In the genomic region with DNA sequence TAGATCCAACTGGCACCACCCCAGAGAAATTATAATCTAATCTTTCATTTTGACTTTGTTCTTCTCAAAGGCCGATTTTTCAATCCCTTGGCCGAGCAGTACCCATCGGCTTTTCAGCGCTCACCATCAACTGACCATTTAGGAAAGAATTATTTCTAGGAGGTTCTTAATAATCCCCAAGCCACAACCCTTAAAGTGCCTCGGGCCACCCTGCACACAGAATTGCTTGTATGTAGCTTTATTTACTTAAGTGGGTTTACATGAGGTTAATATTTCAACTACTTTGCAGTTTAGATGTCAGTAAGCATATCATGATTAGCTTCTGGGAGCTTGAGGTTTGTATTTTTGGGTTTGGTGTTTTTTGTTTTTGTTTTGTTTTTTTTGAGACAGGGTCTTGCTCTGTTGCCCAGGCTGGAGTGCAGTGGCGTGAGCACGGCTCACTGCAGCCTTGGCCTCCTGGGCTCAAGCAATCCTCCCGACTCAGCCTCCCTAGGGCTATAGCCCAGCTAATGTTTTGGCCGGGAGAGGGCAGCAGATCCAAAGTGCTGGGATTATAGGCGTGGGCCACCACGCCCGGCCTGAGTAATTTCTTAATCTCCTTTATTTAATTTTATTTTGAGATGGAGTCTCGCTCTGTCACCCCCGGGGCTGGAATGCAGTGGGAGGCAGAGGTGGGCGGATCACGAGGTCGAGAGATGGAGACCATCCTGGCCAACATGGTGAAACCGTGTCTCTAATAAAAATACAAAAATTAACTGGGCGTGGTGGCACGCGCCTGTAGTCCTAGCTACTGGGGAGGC, we compare ENCODE assay signal across 1 cellular context.
A peak's percentile ranks its signal among the peaks of the same experiment; 100 is the strongest.
TF ChIP-seq lines count a peak whose summit lies in the region.

No MANE protein-coding gene starts in this region.

TF ChIP-seq in HepG2, 621 proteins besides CTCF, POLR2A, EP300 and RAD21 (continued from another document and continues in another):
- TF ChIP-seq, protein P1, sequence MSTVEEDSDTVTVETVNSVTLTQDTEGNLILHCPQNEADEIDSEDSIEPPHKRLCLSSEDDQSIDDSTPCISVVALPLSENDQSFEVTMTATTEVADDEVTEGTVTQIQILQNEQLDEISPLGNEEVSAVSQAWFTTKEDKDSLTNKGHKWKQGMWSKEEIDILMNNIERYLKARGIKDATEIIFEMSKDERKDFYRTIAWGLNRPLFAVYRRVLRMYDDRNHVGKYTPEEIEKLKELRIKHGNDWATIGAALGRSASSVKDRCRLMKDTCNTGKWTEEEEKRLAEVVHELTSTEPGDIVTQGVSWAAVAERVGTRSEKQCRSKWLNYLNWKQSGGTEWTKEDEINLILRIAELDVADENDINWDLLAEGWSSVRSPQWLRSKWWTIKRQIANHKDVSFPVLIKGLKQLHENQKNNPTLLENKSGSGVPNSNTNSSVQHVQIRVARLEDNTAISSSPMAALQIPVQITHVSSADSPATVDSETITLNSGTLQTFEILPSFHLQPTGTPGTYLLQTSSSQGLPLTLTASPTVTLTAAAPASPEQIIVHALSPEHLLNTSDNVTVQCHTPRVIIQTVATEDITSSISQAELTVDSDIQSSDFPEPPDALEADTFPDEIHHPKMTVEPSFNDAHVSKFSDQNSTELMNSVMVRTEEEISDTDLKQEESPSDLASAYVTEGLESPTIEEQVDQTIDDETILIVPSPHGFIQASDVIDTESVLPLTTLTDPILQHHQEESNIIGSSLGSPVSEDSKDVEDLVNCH (CRISPR knock-in tag; IDR thresholded peaks at IDR 0.05) = no peak
- TF ChIP-seq NFATC3 (CRISPR knock-in tag; IDR thresholded peaks at IDR 0.05) (no peak), ZNF574 (CRISPR knock-in tag; IDR thresholded peaks at IDR 0.05) (peak; percentile 41; the same call in 1 of the 2 replicates), ZNF775 (CRISPR knock-in tag; IDR thresholded peaks at IDR 0.05; ENCODE audit: borderline replicate concordance) (no peak), ZNF674 (CRISPR knock-in tag; IDR thresholded peaks at IDR 0.05; ENCODE audit: low read depth) (no peak), TOE1 (CRISPR knock-in tag; IDR thresholded peaks at IDR 0.05) (no peak), ZMAT3 (CRISPR knock-in tag; conservative IDR thresholded peaks at IDR 0.05) (no peak), PHF5A (CRISPR knock-in tag; IDR thresholded peaks at IDR 0.05; ENCODE audit: low read depth, unreplicated experiment) (no peak), ZNF276 (CRISPR knock-in tag; IDR thresholded peaks at IDR 0.05; ENCODE audit: low read depth) (no peak), ZNF850 (CRISPR knock-in tag; conservative IDR thresholded peaks at IDR 0.05) (no peak), PPARG (CRISPR knock-in tag; conservative IDR thresholded peaks at IDR 0.05) (no peak), KMT2A (CRISPR knock-in tag; IDR thresholded peaks at IDR 0.05) (peak; percentile 14; the same call in 1 of the 2 replicates), SSRP1 (CRISPR knock-in tag; IDR thresholded peaks at IDR 0.05) (no peak), CHD4 (IDR thresholded peaks at IDR 0.05; ENCODE audit: borderline replicate concordance, low read length) (peak; percentile 84; the same call in 1 of the 2 replicates), STAG1 (CRISPR knock-in tag; IDR thresholded peaks at IDR 0.05) (peak; percentile 77), ARID2 (CRISPR knock-in tag; IDR thresholded peaks at IDR 0.05; ENCODE audit: borderline replicate concordance) (no peak), E2F5 (CRISPR knock-in tag; conservative IDR thresholded peaks at IDR 0.05) (no peak), RBAK (CRISPR knock-in tag; IDR thresholded peaks at IDR 0.05) (no peak), KAT2B (IDR thresholded peaks at IDR 0.05; ENCODE audit: borderline replicate concordance, low read depth, low read length) (no peak), RELA (CRISPR knock-in tag; IDR thresholded peaks at IDR 0.05) (no peak), ATF1 (CRISPR knock-in tag; IDR thresholded peaks at IDR 0.05) (no peak), PAWR (CRISPR knock-in tag; IDR thresholded peaks at IDR 0.05; ENCODE audit: borderline replicate concordance) (no peak), AHDC1 (CRISPR knock-in tag; IDR thresholded peaks at IDR 0.05; ENCODE audit: borderline replicate concordance) (no peak), ZFP37 (CRISPR knock-in tag; IDR thresholded peaks at IDR 0.05; ENCODE audit: borderline replicate concordance) (no peak), CREM (IDR thresholded peaks at IDR 0.05) (no peak), CREM (CRISPR knock-in tag; IDR thresholded peaks at IDR 0.05) (no peak), ZSCAN20 (CRISPR knock-in tag; IDR thresholded peaks at IDR 0.05; ENCODE audit: borderline replicate concordance) (no peak), NFE2L1 (CRISPR knock-in tag; IDR thresholded peaks at IDR 0.05; ENCODE audit: borderline replicate concordance) (no peak), ZNF282 (IDR thresholded peaks at IDR 0.05; ENCODE audit: partially characterized antibody) (no peak), ZNF501 (CRISPR knock-in tag; IDR thresholded peaks at IDR 0.05) (no peak), KDM1A (CRISPR knock-in tag; IDR thresholded peaks at IDR 0.05) (peak; percentile 95; the same call in 1 of the 2 replicates), ZNF34 (CRISPR knock-in tag; IDR thresholded peaks at IDR 0.05; ENCODE audit: borderline replicate concordance) (no peak), KDM5A (IDR thresholded peaks at IDR 0.05; ENCODE audit: borderline replicate concordance, low read length) (0 out of 2 replicates have a peak, but pooled peaks have one; percentile 21), ZNF800 (CRISPR knock-in tag; IDR thresholded peaks at IDR 0.05) (no peak), THYN1 (CRISPR knock-in tag; IDR thresholded peaks at IDR 0.05; ENCODE audit: borderline replicate concordance, low read depth) (no peak), ATM (IDR thresholded peaks at IDR 0.05; ENCODE audit: borderline replicate concordance) (no peak), NCOA2 (CRISPR knock-in tag; IDR thresholded peaks at IDR 0.05) (no peak), TP53 (CRISPR knock-in tag; conservative IDR thresholded peaks at IDR 0.05) (no peak), U2AF1 (optimal IDR thresholded peaks at IDR 0.05; ENCODE audit: low read depth, low read length) (no peak), ZNF670 (CRISPR knock-in tag; IDR thresholded peaks at IDR 0.05; ENCODE audit: borderline replicate concordance) (no peak), DRAP1 (CRISPR knock-in tag; IDR thresholded peaks at IDR 0.05) (no peak), NR1H2 (CRISPR knock-in tag; IDR thresholded peaks at IDR 0.05; ENCODE audit: borderline replicate concordance, low read depth) (no peak)
- TF ChIP-seq, protein P2, sequence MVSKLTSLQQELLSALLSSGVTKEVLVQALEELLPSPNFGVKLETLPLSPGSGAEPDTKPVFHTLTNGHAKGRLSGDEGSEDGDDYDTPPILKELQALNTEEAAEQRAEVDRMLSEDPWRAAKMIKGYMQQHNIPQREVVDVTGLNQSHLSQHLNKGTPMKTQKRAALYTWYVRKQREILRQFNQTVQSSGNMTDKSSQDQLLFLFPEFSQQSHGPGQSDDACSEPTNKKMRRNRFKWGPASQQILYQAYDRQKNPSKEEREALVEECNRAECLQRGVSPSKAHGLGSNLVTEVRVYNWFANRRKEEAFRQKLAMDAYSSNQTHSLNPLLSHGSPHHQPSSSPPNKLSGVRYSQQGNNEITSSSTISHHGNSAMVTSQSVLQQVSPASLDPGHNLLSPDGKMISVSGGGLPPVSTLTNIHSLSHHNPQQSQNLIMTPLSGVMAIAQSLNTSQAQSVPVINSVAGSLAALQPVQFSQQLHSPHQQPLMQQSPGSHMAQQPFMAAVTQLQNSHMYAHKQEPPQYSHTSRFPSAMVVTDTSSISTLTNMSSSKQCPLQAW (CRISPR knock-in tag; IDR thresholded peaks at IDR 0.05) = no peak
- TF ChIP-seq, protein P3, sequence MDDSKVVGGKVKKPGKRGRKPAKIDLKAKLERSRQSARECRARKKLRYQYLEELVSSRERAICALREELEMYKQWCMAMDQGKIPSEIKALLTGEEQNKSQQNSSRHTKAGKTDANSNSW (CRISPR knock-in tag; IDR thresholded peaks at IDR 0.05; ENCODE audit: borderline replicate concordance) = no peak
